In the genomic region with DNA sequence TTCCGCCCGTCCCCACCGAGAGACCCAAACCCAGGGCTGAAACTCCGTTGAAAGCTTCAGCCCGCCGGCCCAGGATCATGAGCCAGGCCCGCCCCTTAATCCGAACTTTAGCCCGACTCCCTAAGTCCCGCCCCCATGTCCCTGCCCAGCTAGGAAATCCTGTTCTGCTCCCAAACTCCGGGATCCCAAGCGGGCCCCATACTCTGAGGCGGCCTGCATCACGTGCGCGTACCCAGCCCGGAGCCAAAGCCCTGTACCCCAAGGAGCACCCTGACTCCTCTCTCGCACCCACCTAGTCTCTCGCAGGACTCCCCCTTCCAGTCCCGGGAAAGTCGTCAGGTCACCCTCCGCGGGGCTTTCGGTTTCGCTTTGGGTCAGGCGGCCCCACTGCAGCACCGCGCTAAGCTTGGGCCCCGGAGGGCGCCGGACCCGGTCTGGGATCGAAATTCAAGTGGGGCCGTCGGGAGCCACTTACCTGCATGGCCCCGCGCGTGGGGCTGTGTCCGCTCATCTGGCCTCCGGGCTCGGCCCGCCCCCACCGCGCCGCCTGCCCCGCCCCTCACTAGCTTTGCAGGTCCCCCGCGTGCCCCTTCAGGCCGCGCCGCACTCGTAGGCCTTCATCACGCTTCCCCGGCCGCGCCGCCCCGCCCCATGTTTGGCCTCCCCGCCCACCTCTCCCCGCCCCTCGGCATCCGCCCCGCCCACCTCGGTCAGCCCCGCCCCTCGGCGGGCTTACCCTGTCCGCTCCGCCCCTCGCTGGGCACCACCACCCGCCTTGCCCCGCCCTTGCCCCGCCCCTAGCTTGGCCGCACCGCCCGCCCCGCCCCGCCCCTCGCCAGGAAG, we compare ENCODE assay signal across 8 cellular contexts. TPM values are rescaled to one million over a fixed set of nuclear protein-coding genes. Genes with fewer than 3 reads are reported as not detected.
DNase-seq lines count a peak whose midpoint lies in the region; ATAC-seq and TF ChIP-seq lines count a peak whose summit lies in the region.

A gene (minus strand): TSS at position 629 of the 843 bp plus-strand sequence. CDS start 118 bp downstream, at position 511.

- peak; percentile 64 for ATAC-seq in HG02938 (IDR thresholded peaks at IDR 0.05; ENCODE audit: unreplicated experiment)

- H3K4me3 ChIP-seq in breast epithelium (peak within 1 kb of the TSS; percentile 82 to 84 (median 82)), skin epidermis (peak within 1 kb of the TSS; percentile 61 to 90 (median 80))

- H3K27me3 ChIP-seq in breast epithelium, result no peaks in the 10 kb centered on the region

- no peaks in the 10 kb centered on the region for H3K9me3 ChIP-seq in breast epithelium

- no peak for TF ChIP-seq CTCF in VCaP (conservative IDR thresholded peaks at IDR 0.05)
- no peak for TF ChIP-seq CTCF in breast epithelium (IDR thresholded peaks at IDR 0.05)

- peak; percentile 18 for TF ChIP-seq POLR2A in breast epithelium (IDR thresholded peaks at IDR 0.05)

- H3K4me1 ChIP-seq in breast epithelium, result peaks cover 0 to 6% of the 10 kb centered on the region in 2 donors

- peak; percentile 99 for DNase-seq in NK-92 treated with Interleukin-12 subunit alpha and Interleukin-12 subunit beta, amount 100 ng/mL, for 24 hours (lab: John Stamatoyannopoulos, UW)
- no peak for DNase-seq in NK-92 (lab: John Stamatoyannopoulos, UW; ENCODE audit: unreplicated experiment)
- DNase-seq in NCI-H2107 (lab: John Stamatoyannopoulos, UW), result peak; percentile 87
- DNase-seq in breast epithelium (ENCODE audit: low spot score in 2 of 2), result peak; percentile 74 to 95
- peak; percentile 94 for DNase-seq in iPS-NIHi11 (ENCODE audit: low spot score)

- H3K27ac ChIP-seq in VCaP (peak within 1 kb of the TSS; percentile 90), breast epithelium (peak within 1 kb of the TSS; percentile 93 to 97), skin epidermis (peak within 1 kb of the TSS; percentile 77 to 96 (median 89))

- no peaks in the 10 kb centered on the region for H3K36me3 ChIP-seq in breast epithelium

- intact Hi-C loops in breast epithelium (cut with DNase I; ENCODE audit: low total_unique reads), result no loop called here

RNA-seq across cellular contexts. Expression of the gene that starts here (rescaled TPM):
- total RNA-seq in breast epithelium, result 10 to 100 TPM; 49.8 to 81.9 (median 79.0) TPM
